ENCODE assay signal across 24 cellular contexts in genomic region chr1:51998007-51998406, GRCh38.
"Had no signal": no experiment of that assay in that cellular context is flagged by ENCODE, and none has a peak within 500 bp of the region (broad histone marks: within the 10 kb centered on the region; RNA-seq: fewer than 3 reads in every experiment).

No MANE protein-coding gene starts in this region.

- ATAC-seq: activated T-cell treated with anti-CD3 and anti-CD28 coated beads, Interleukin-2, amount 50 U/mL, for 72 hours; gastroesophageal sphincter; heart right ventricle; lower lobe of right lung; right cardiac atrium; stimulated activated naive CD8-positive, alpha-beta T cell treated with anti-CD3 and anti-CD28 coated beads, Interleukin-15, Interleukin-2, amounts not matched to agents 100 U/mL and 50 U/mL, for 24 hours had no signal

- H3K9me3 ChIP-seq: esophagus muscularis mucosa, gastroesophageal sphincter, heart right ventricle, lower lobe of right lung, prostate gland, tibial nerve had no signal

- H3K9me3 Mint-ChIP-seq: activated naive CD4-positive, alpha-beta T cell treated with anti-CD3 and anti-CD28 coated beads, Interleukin-2, amount 50 U/mL, for 24 hours; activated T-cell treated with anti-CD3 and anti-CD28 coated beads, Interleukin-2, amount 50 U/mL, for 72 hours; dendritic cell treated with granulocyte-macrophage colony-stimulating factor and Interleukin-4, amounts not matched to agents 40 ng/mL and 50 ng/mL, for 4 days; mesothelial cell of epicardium; nephron; T-helper 1 cell treated with Interleukin-12 subunit alpha and Interleukin-12 subunit beta and Interleukin-4 antibody, amounts not matched to agents 30 μg/mL and 1 μg/mL, for 36 hours had no signal

- H3K4me1 Mint-ChIP-seq: activated naive CD4-positive, alpha-beta T cell treated with anti-CD3 and anti-CD28 coated beads, Interleukin-2, amount 50 U/mL, for 24 hours; mesothelial cell of epicardium; nephron had no signal

- H3K36me3 ChIP-seq: esophagus muscularis mucosa, gastroesophageal sphincter, heart right ventricle, lower lobe of right lung, prostate gland, tibial nerve had no signal

- H3K4me3 Mint-ChIP-seq: activated naive CD4-positive, alpha-beta T cell treated with anti-CD3 and anti-CD28 coated beads, Interleukin-2, amount 50 U/mL, for 24 hours; activated T-cell treated with anti-CD3 and anti-CD28 coated beads, Interleukin-2, amount 50 U/mL, for 72 hours; dendritic cell treated with granulocyte-macrophage colony-stimulating factor and Interleukin-4, amounts not matched to agents 40 ng/mL and 50 ng/mL, for 4 days; mesothelial cell of epicardium; nephron; T-helper 1 cell treated with Interleukin-12 subunit alpha and Interleukin-12 subunit beta and Interleukin-4 antibody, amounts not matched to agents 30 μg/mL and 1 μg/mL, for 36 hours had no signal

- H3K36me3 Mint-ChIP-seq: activated naive CD4-positive, alpha-beta T cell treated with anti-CD3 and anti-CD28 coated beads, Interleukin-2, amount 50 U/mL, for 24 hours; mesothelial cell of epicardium had no signal

- H3K4me1 ChIP-seq: esophagus muscularis mucosa, gastroesophageal sphincter, heart right ventricle, lower lobe of right lung, prostate gland, tibial nerve had no signal

- H3K27ac ChIP-seq: esophagus muscularis mucosa, gastroesophageal sphincter, heart right ventricle, lower lobe of right lung, prostate gland, tibial nerve had no signal

- H3K4me3 ChIP-seq: esophagus muscularis mucosa, gastroesophageal sphincter, heart right ventricle, lower lobe of right lung, prostate gland, tibial nerve had no signal

- H3K27ac Mint-ChIP-seq: activated naive CD4-positive, alpha-beta T cell treated with anti-CD3 and anti-CD28 coated beads, Interleukin-2, amount 50 U/mL, for 24 hours; activated T-cell treated with anti-CD3 and anti-CD28 coated beads, Interleukin-2, amount 50 U/mL, for 72 hours; dendritic cell treated with granulocyte-macrophage colony-stimulating factor and Interleukin-4, amounts not matched to agents 40 ng/mL and 50 ng/mL, for 4 days; mesothelial cell of epicardium; nephron; T-helper 1 cell treated with Interleukin-12 subunit alpha and Interleukin-12 subunit beta and Interleukin-4 antibody, amounts not matched to agents 30 μg/mL and 1 μg/mL, for 36 hours had no signal

- FAIRE-seq: endothelial cell of umbilical vein, urothelium cell line had no signal

- DNase-seq: activated CD4-positive, alpha-beta T cell treated with anti-CD3 and anti-CD28 coated beads, Interleukin-2, amount 50 U/mL, for 1 hour; activated CD4-positive, CD25-positive, alpha-beta regulatory T cell treated with anti-CD3 and anti-CD28 coated beads, Interleukin-2, amount 50 U/mL, for 72 hours; activated CD8-positive, alpha-beta memory T cell treated with anti-CD3 and anti-CD28 coated beads for 24 hours; activated CD8-positive, alpha-beta memory T cell treated with anti-CD3 and anti-CD28 coated beads, Interleukin-2, amount 50 U/mL, for 48 hours; activated effector memory CD4-positive, alpha-beta T cell treated with anti-CD3 and anti-CD28 coated beads, Interleukin-2, amount 50 U/mL, for 16 hours; activated T-cell treated with anti-CD3 and anti-CD28 coated beads, Interleukin-2, amount 50 U/mL, for 72 hours; effector CD8-positive, alpha-beta T cell; heart right ventricle; islet precursor cell; lower lobe of right lung; right cardiac atrium; stimulated activated naive CD8-positive, alpha-beta T cell treated with anti-CD3 and anti-CD28 coated beads, Interleukin-15, Interleukin-2, amounts not matched to agents 100 U/mL and 50 U/mL, for 24 hours; substantia nigra had no signal
